Comparison of ENCODE assay signal across 22 cellular contexts in genomic region chr4:171532968-171533367, GRCh38.
"Had no signal": no experiment of that assay in that cellular context is flagged by ENCODE, and none has a peak within 500 bp of the region (broad histone marks: within the 10 kb centered on the region; RNA-seq: fewer than 3 reads in every experiment).

No MANE protein-coding gene starts in this region.

- H3K27ac ChIP-seq: ascending aorta, body of pancreas, WERI-Rb-1 had no signal

- H3K9me3 ChIP-seq: ascending aorta, body of pancreas had no signal

- H3K36me3 Mint-ChIP-seq: activated naive CD8-positive, alpha-beta T cell treated with anti-CD3 and anti-CD28 coated beads, Interleukin-2, amount 10 ng/mL, durations not matched to agents 7 days and 5 days had no signal

- H3K27me3 ChIP-seq: ascending aorta, body of pancreas had no signal

- H3K4me3 Mint-ChIP-seq: activated CD4-positive, alpha-beta memory T cell treated with anti-CD3 and anti-CD28 coated beads, Interleukin-2, amount 10 ng/mL, durations not matched to agents 7 days and 5 days; activated CD4-positive, alpha-beta T cell treated with anti-CD3 and anti-CD28 coated beads for 36 hours; activated naive CD8-positive, alpha-beta T cell treated with anti-CD3 and anti-CD28 coated beads, Interleukin-2, amount 10 ng/mL, durations not matched to agents 7 days and 5 days; activated T-cell treated with anti-CD3 and anti-CD28 coated beads, Interleukin-2, amount 50 U/mL, for 72 hours; T-helper 17 cell had no signal

- ATAC-seq: activated CD4-positive, alpha-beta T cell treated with anti-CD3 and anti-CD28 coated beads for 36 hours; activated T-cell treated with anti-CD3 and anti-CD28 coated beads, Interleukin-2, amount 50 U/mL, for 72 hours; body of pancreas; PC-3; T-helper 17 cell had no signal

- DNase-seq: activated CD4-positive, alpha-beta memory T cell treated with anti-CD3 and anti-CD28 coated beads, Interleukin-2, amount 10 ng/mL, durations not matched to agents 7 days and 5 days; activated CD4-positive, alpha-beta T cell treated with anti-CD3 and anti-CD28 coated beads for 36 hours; activated CD4-positive, alpha-beta T cell treated with anti-CD3 and anti-CD28 coated beads, Interleukin-2, amount 50 U/mL, for 1 hour; activated naive CD4-positive, alpha-beta T cell treated with anti-CD3 and anti-CD28 coated beads, Interleukin-2, amount 50 U/mL, for 16 hours; activated naive CD8-positive, alpha-beta T cell treated with anti-CD3 and anti-CD28 coated beads, Interleukin-2, amount 10 ng/mL, durations not matched to agents 7 days and 5 days; activated T-cell treated with anti-CD3 and anti-CD28 coated beads for 4 hours; activated T-cell treated with anti-CD3 and anti-CD28 coated beads, Interleukin-2, amount 50 U/mL, for 72 hours; body of pancreas; Karpas-422; NCI-H1092; NCI-H1417; NCI-H1930; NCI-H2171; NCI-H2227 treated with DMSO at 0.1 percent for 48 hours; NCI-H446 treated with DMSO at 0.1 percent for 48 hours; NCI-H526; PC-3; SHP77 treated with DMSO at 0.1 percent for 48 hours; T-helper 17 cell; WERI-Rb-1 had no signal

- FAIRE-seq: RCC 7860 had no signal

- H3K27me3 Mint-ChIP-seq: activated CD4-positive, alpha-beta memory T cell treated with anti-CD3 and anti-CD28 coated beads, Interleukin-2, amount 10 ng/mL, durations not matched to agents 7 days and 5 days; activated CD4-positive, alpha-beta T cell treated with anti-CD3 and anti-CD28 coated beads for 36 hours; activated naive CD8-positive, alpha-beta T cell treated with anti-CD3 and anti-CD28 coated beads, Interleukin-2, amount 10 ng/mL, durations not matched to agents 7 days and 5 days; T-helper 17 cell had no signal

- H3K36me3 ChIP-seq: ascending aorta, WERI-Rb-1 had no signal

- H3K9me3 Mint-ChIP-seq: activated naive CD8-positive, alpha-beta T cell treated with anti-CD3 and anti-CD28 coated beads, Interleukin-2, amount 10 ng/mL, durations not matched to agents 7 days and 5 days had no signal

- H3K27ac Mint-ChIP-seq: activated CD4-positive, alpha-beta memory T cell treated with anti-CD3 and anti-CD28 coated beads, Interleukin-2, amount 10 ng/mL, durations not matched to agents 7 days and 5 days; activated CD4-positive, alpha-beta T cell treated with anti-CD3 and anti-CD28 coated beads for 36 hours; activated naive CD8-positive, alpha-beta T cell treated with anti-CD3 and anti-CD28 coated beads, Interleukin-2, amount 10 ng/mL, durations not matched to agents 7 days and 5 days; activated T-cell treated with anti-CD3 and anti-CD28 coated beads, Interleukin-2, amount 50 U/mL, for 72 hours; T-helper 17 cell had no signal

- H3K4me1 ChIP-seq: ascending aorta, body of pancreas had no signal

- H3K4me3 ChIP-seq: body of pancreas had no signal

- H3K4me1 Mint-ChIP-seq: activated CD4-positive, alpha-beta memory T cell treated with anti-CD3 and anti-CD28 coated beads, Interleukin-2, amount 10 ng/mL, durations not matched to agents 7 days and 5 days; activated CD4-positive, alpha-beta T cell treated with anti-CD3 and anti-CD28 coated beads for 36 hours; activated naive CD8-positive, alpha-beta T cell treated with anti-CD3 and anti-CD28 coated beads, Interleukin-2, amount 10 ng/mL, durations not matched to agents 7 days and 5 days; T-helper 17 cell had no signal
